20 cellular contexts compared by ENCODE assay signal in genomic region chr2:170165129-170165528, GRCh38. TPM values are rescaled to one million over a fixed set of nuclear protein-coding genes. Genes with fewer than 3 reads are reported as not detected.
DNase-seq lines count a peak whose midpoint lies in the region; ATAC-seq, FAIRE-seq and TF ChIP-seq lines count a peak whose summit lies in the region.
"Had no signal": no experiment of that assay in that cellular context is flagged by ENCODE, and none has a peak within 500 bp of the region (broad histone marks: within the 10 kb centered on the region; RNA-seq: fewer than 3 reads in every experiment).

No MANE protein-coding gene starts in this region.

- H3K36me3 ChIP-seq in astrocyte (ENCODE audit: insufficient read depth, low read length) (no peaks in the 10 kb centered on the region), osteoblast (ENCODE audit: insufficient read depth, low read length) (no peaks in the 10 kb centered on the region), spleen (no peaks in the 10 kb centered on the region)
- H3K36me3 ChIP-seq: BE2C, esophagus muscularis mucosa had no signal

- no peak for TF ChIP-seq CTCF in astrocyte (IDR thresholded peaks at IDR 0.05; ENCODE audit: insufficient read depth, low read depth, low read length)
- no peak for TF ChIP-seq CTCF in osteoblast (IDR thresholded peaks at IDR 0.05; ENCODE audit: extremely low read depth, low read depth, low read length)
- no peak for TF ChIP-seq CTCF in spleen (IDR thresholded peaks at IDR 0.05 in 8 of 11, conservative IDR thresholded peaks at IDR 0.05 in 3 of 11)

- H3K4me3 ChIP-seq in astrocyte (ENCODE audit: insufficient read depth, low read depth, low read length) (no peak overlapping the region), osteoblast (ENCODE audit: insufficient read depth, low read length) (peak overlapping the region; percentile 24), spleen (no peak overlapping the region)
- H3K4me3 ChIP-seq: esophagus muscularis mucosa had no signal

- no peak overlapping the region for H3K4me3 Mint-ChIP-seq in astrocyte (ENCODE audit: unreplicated experiment)
- no peak overlapping the region for H3K4me3 Mint-ChIP-seq in naive thymus-derived CD8-positive, alpha-beta T cell
- H3K4me3 Mint-ChIP-seq: brain, mesothelial cell of epicardium had no signal

- H3K27me3 ChIP-seq in astrocyte (ENCODE audit: insufficient read depth, low read length), result no peaks in the 10 kb centered on the region
- no peaks in the 10 kb centered on the region for H3K27me3 ChIP-seq in osteoblast (ENCODE audit: insufficient read depth, low read length)
- H3K27me3 ChIP-seq in spleen (replicated peaks in 1 of 7), result no peaks in the 10 kb centered on the region
- H3K27me3 ChIP-seq: BE2C had no signal

- no peaks in the 10 kb centered on the region for H3K36me3 Mint-ChIP-seq in astrocyte (ENCODE audit: low read depth, unreplicated experiment)
- H3K36me3 Mint-ChIP-seq in naive thymus-derived CD8-positive, alpha-beta T cell, result no peaks in the 10 kb centered on the region
- H3K36me3 Mint-ChIP-seq: brain, mesothelial cell of epicardium had no signal

- no peaks in the 10 kb centered on the region for H3K9me3 Mint-ChIP-seq in astrocyte (ENCODE audit: unreplicated experiment)
- no peaks in the 10 kb centered on the region for H3K9me3 Mint-ChIP-seq in naive thymus-derived CD8-positive, alpha-beta T cell
- H3K9me3 Mint-ChIP-seq: mesothelial cell of epicardium had no signal

- H3K27ac ChIP-seq in astrocyte (ENCODE audit: low read depth, low read length) (no peak overlapping the region), osteoblast (ENCODE audit: low read depth, low read length) (no peak overlapping the region), spleen (no peak overlapping the region)
- H3K27ac ChIP-seq: esophagus muscularis mucosa had no signal

- H2AFZ ChIP-seq in astrocyte (ENCODE audit: low read depth, low read length) (no peak overlapping the region), osteoblast (ENCODE audit: low read length) (peak overlapping the region; percentile 16)

- peak overlapping the region; percentile 56 for H3K4me2 ChIP-seq in astrocyte (ENCODE audit: low read length)
- H3K4me2 ChIP-seq in osteoblast (ENCODE audit: insufficient read depth, low read length), result peak overlapping the region; percentile 57

- H3K4me1 ChIP-seq in astrocyte (ENCODE audit: insufficient read depth, low read length) (no peaks in the 10 kb centered on the region), osteoblast (ENCODE audit: insufficient read depth, low read length) (peaks cover 12% of the 10 kb centered on the region), spleen (no peaks in the 10 kb centered on the region)
- H3K4me1 ChIP-seq: esophagus muscularis mucosa had no signal

- no peak for FAIRE-seq in astrocyte (lab: Jason Lieb, UNC)

- no peak for TF ChIP-seq POLR2A in spleen (IDR thresholded peaks at IDR 0.05)

- peaks cover 19% of the 10 kb centered on the region for H3K4me1 Mint-ChIP-seq in astrocyte (ENCODE audit: low read depth, unreplicated experiment)
- no peaks in the 10 kb centered on the region for H3K4me1 Mint-ChIP-seq in naive thymus-derived CD8-positive, alpha-beta T cell

- H3K79me2 ChIP-seq in astrocyte (ENCODE audit: insufficient read depth, low read length) (no peaks in the 10 kb centered on the region), osteoblast (ENCODE audit: insufficient read depth, low read length) (no peaks in the 10 kb centered on the region)

- peak; percentile 53 for DNase-seq in astrocyte (ENCODE audit: low read depth)
- DNase-seq in osteoblast (ENCODE audit: insufficient read length, low spot score, missing footprints), result peak; percentile 49
- DNase-seq in spleen, result no peak
- no peak for DNase-seq in naive thymus-derived CD8-positive, alpha-beta T cell
- no peak for DNase-seq in HUDEP-2 (lab: John Stamatoyannopoulos, UW; ENCODE audit: unreplicated experiment in 76 of 76)
- DNase-seq: activated CD4-positive, CD25-positive, alpha-beta regulatory T cell treated with anti-CD3 and anti-CD28 coated beads, Interleukin-2, amount 50 U/mL, for 72 hours; activated CD8-positive, alpha-beta memory T cell treated with anti-CD3 and anti-CD28 coated beads, Interleukin-2, amount 50 U/mL, for 48 hours; activated naive CD4-positive, alpha-beta T cell treated with Interleukin-2 at 50 U/mL for 16 hours; BE2C; NCI-H1694; NCI-H446 treated with DMSO at 0.1 percent for 48 hours; retina; SIG-M5; stimulated activated CD4-positive, alpha-beta T cell treated with anti-CD3 and anti-CD28 coated beads, Interleukin-2, amount 100 ng/mL, for 24 hours had no signal

- WGBS in spleen, 5 donors, result 72 to 80% (median 77%) methylated on average over 2 of the region's 2 CpGs

- H3K9me3 ChIP-seq in astrocyte (ENCODE audit: insufficient read depth, low read depth, low read length), result no peaks in the 10 kb centered on the region
- no peaks in the 10 kb centered on the region for H3K9me3 ChIP-seq in osteoblast (ENCODE audit: low read depth, low read length)
- H3K9me3 ChIP-seq in spleen, result no peaks in the 10 kb centered on the region
- H3K9me3 ChIP-seq: BE2C, esophagus muscularis mucosa had no signal

- H3K9ac ChIP-seq in astrocyte (ENCODE audit: low read length), result no peak overlapping the region

- POLR2A ChIA-PET in naive thymus-derived CD8-positive, alpha-beta T cell (lab: Charles Lee), result no interaction called here

- no peaks in the 10 kb centered on the region for H3K27me3 Mint-ChIP-seq in astrocyte (ENCODE audit: low read depth, unreplicated experiment)
- peaks cover 1 to 28% (median 13%) of the 10 kb centered on the region in 5 donors for H3K27me3 Mint-ChIP-seq in naive thymus-derived CD8-positive, alpha-beta T cell

- H4K20me1 ChIP-seq in astrocyte (ENCODE audit: insufficient read depth, low read length), result no peaks in the 10 kb centered on the region
- no peaks in the 10 kb centered on the region for H4K20me1 ChIP-seq in osteoblast (ENCODE audit: insufficient read depth, low read length)

- ATAC-seq in GM19455 (IDR thresholded peaks at IDR 0.05; ENCODE audit: unreplicated experiment), result peak; percentile 45
- ATAC-seq in HG03045 (IDR thresholded peaks at IDR 0.05; ENCODE audit: unreplicated experiment), result peak; percentile 39
- no peak for ATAC-seq in naive thymus-derived CD8-positive, alpha-beta T cell

- no peak overlapping the region for H3K27ac Mint-ChIP-seq in astrocyte (ENCODE audit: unreplicated experiment)
- no peak overlapping the region for H3K27ac Mint-ChIP-seq in naive thymus-derived CD8-positive, alpha-beta T cell
- H3K27ac Mint-ChIP-seq: mesothelial cell of epicardium had no signal

- intact Hi-C loops in spleen (cut with DNase I; ENCODE audit: low total_unique reads), result no loop called here

RNA-seq across cellular contexts. Expression of gene MYO3B, which starts 12.8 kb away (rescaled TPM):
- not detected in 2 replicates for total RNA-seq in astrocyte
- total RNA-seq in osteoblast, result 0.29 and 0.36 TPM in 2 replicates
- total RNA-seq in spleen, result 1 to 10 TPM in 2 of 7 donors, under 1 TPM in 2, not detected in 3; 0.13 to 2.0 (median 0.95) TPM
- under 1 TPM in 2 of 3 donors, not detected in 1; 0.03 to 0.74 TPM for polyA plus RNA-seq in spleen
- total RNA-seq in naive thymus-derived CD8-positive, alpha-beta T cell, result not detected
- not detected for polyA plus RNA-seq in naive thymus-derived CD8-positive, alpha-beta T cell
- total RNA-seq: dermis microvascular lymphatic vessel endothelial cell had no signal

Comparison
In these comparisons a context has a peak if more than half of its experiments do, and no peak if none do; other contexts are left out.
1. ATAC-seq: peak in GM19455 (single experiment) and HG03045 (single experiment); none in naive thymus-derived CD8-positive, alpha-beta T cell (0 of 2).
2. DNase-seq: peak in astrocyte (single experiment) and osteoblast (single experiment); none in spleen (single experiment), naive thymus-derived CD8-positive, alpha-beta T cell (0 of 10) and HUDEP-2 (0 of 76).